ENCODE assay signal across 8 cellular contexts in genomic region chr4:30776921-30777415, GRCh38. TPM values are rescaled to one million over a fixed set of nuclear protein-coding genes. Genes with fewer than 3 reads are reported as not detected.
"Had no signal": no experiment of that assay in that cellular context is flagged by ENCODE, and none has a peak within 500 bp of the region (broad histone marks: within the 10 kb centered on the region; RNA-seq: fewer than 3 reads in every experiment).

No MANE protein-coding gene starts in this region.

- H3K27ac ChIP-seq: adrenal gland had no signal

- H3K27ac Mint-ChIP-seq: activated CD4-positive, alpha-beta T cell treated with anti-CD3 and anti-CD28 coated beads, Interleukin-2, amount 10 ng/mL, durations not matched to agents 7 days and 5 days; activated naive CD4-positive, alpha-beta T cell treated with anti-CD3 and anti-CD28 coated beads, Interleukin-2, amount 50 U/mL, for 72 hours; natural killer cell; stimulated activated naive B cell treated with anti-CD40 and anti-IgM and Interleukin-4, amounts not matched to agents 10 μg/mL and 1 μg/mL and 100 μg/mL, for 72 hours had no signal

- H3K27me3 Mint-ChIP-seq: activated CD4-positive, alpha-beta T cell treated with anti-CD3 and anti-CD28 coated beads, Interleukin-2, amount 10 ng/mL, durations not matched to agents 7 days and 5 days; stimulated activated naive B cell treated with anti-CD40 and anti-IgM and Interleukin-4, amounts not matched to agents 10 μg/mL and 1 μg/mL and 100 μg/mL, for 72 hours had no signal

- H3K4me1 Mint-ChIP-seq: activated CD4-positive, alpha-beta T cell treated with anti-CD3 and anti-CD28 coated beads, Interleukin-2, amount 10 ng/mL, durations not matched to agents 7 days and 5 days; natural killer cell; stimulated activated naive B cell treated with anti-CD40 and anti-IgM and Interleukin-4, amounts not matched to agents 10 μg/mL and 1 μg/mL and 100 μg/mL, for 72 hours had no signal

- H3K4me3 ChIP-seq: adrenal gland had no signal

- H3K36me3 ChIP-seq: adrenal gland had no signal

- H3K4me3 Mint-ChIP-seq: activated CD4-positive, alpha-beta T cell treated with anti-CD3 and anti-CD28 coated beads, Interleukin-2, amount 10 ng/mL, durations not matched to agents 7 days and 5 days; natural killer cell; stimulated activated naive B cell treated with anti-CD40 and anti-IgM and Interleukin-4, amounts not matched to agents 10 μg/mL and 1 μg/mL and 100 μg/mL, for 72 hours had no signal

- H3K9me3 Mint-ChIP-seq: activated CD4-positive, alpha-beta T cell treated with anti-CD3 and anti-CD28 coated beads, Interleukin-2, amount 10 ng/mL, durations not matched to agents 7 days and 5 days had no signal

- DNase-seq: activated CD4-positive, alpha-beta T cell treated with anti-CD3 and anti-CD28 coated beads, Interleukin-2, amount 10 ng/mL, durations not matched to agents 7 days and 5 days; activated gamma-delta T cell; adrenal gland; left ventricle myocardium superior; mesenchymal stem cell; natural killer cell; stimulated activated naive B cell treated with anti-CD40 and anti-IgM and Interleukin-4, amounts not matched to agents 10 μg/mL and 1 μg/mL and 100 μg/mL, for 72 hours had no signal

- H3K4me1 ChIP-seq: adrenal gland had no signal

- H3K27me3 ChIP-seq: adrenal gland had no signal

- H3K36me3 Mint-ChIP-seq: activated naive CD4-positive, alpha-beta T cell treated with anti-CD3 and anti-CD28 coated beads, Interleukin-2, amount 50 U/mL, for 72 hours; natural killer cell; stimulated activated naive B cell treated with anti-CD40 and anti-IgM and Interleukin-4, amounts not matched to agents 10 μg/mL and 1 μg/mL and 100 μg/mL, for 72 hours had no signal

- H3K9me3 ChIP-seq: adrenal gland had no signal

RNA-seq across cellular contexts. Expression of gene PCDH7, which starts 56.8 kb away (rescaled TPM):
- total RNA-seq: activated CD4-positive, alpha-beta T cell treated with anti-CD3 and anti-CD28 coated beads, Interleukin-2, amount 10 ng/mL, durations not matched to agents 7 days and 5 days; activated naive CD4-positive, alpha-beta T cell treated with anti-CD3 and anti-CD28 coated beads, Interleukin-2, amount 50 U/mL, for 72 hours; natural killer cell had no signal
